In genomic region chr7:33459340-33459751, GRCh38 we compare ENCODE assay signal across 8 cellular contexts.
DNase-seq lines count a peak whose midpoint lies in the region; ATAC-seq and TF ChIP-seq lines count a peak whose summit lies in the region.

No MANE protein-coding gene starts in this region.

- H2BK5ac ChIP-seq in mesenchymal stem cell (ENCODE audit: low read depth, low read length, poor library complexity, severe bottlenecking) = no peak overlapping the region

- H2BK120ac ChIP-seq in mesenchymal stem cell (ENCODE audit: low read depth, low read length) = no peak overlapping the region

- no peak overlapping the region for H3K4me2 ChIP-seq in mesenchymal stem cell (ENCODE audit: low read length, poor library complexity, severe bottlenecking)

- H3K27me3 ChIP-seq in mesenchymal stem cell (ENCODE audit: control insufficient read depth in 1 of 2, insufficient read depth in 1 of 2, low read length in 2 of 2) (no peaks in the 10 kb centered on the region), HAP-1 (ENCODE audit: low read depth) (no peaks in the 10 kb centered on the region)

- no peak overlapping the region for H2BK15ac ChIP-seq in mesenchymal stem cell (ENCODE audit: low read depth, poor library complexity, severe bottlenecking)

- ATAC-seq in GM19351 (IDR thresholded peaks at IDR 0.05; ENCODE audit: unreplicated experiment) (peak; percentile 84), GM21619 (IDR thresholded peaks at IDR 0.05; ENCODE audit: unreplicated experiment) (no peak), HG03108 (IDR thresholded peaks at IDR 0.05; ENCODE audit: unreplicated experiment) (no peak)

- H3K36me3 ChIP-seq in mesenchymal stem cell (ENCODE audit: control insufficient read depth in 1 of 2, insufficient read depth in 2 of 2, low read depth in 1 of 2, low read length in 2 of 2) (no peaks in the 10 kb centered on the region), HAP-1 (replicated peaks) (no peaks in the 10 kb centered on the region)

- no peaks in the 10 kb centered on the region for H3K79me1 ChIP-seq in mesenchymal stem cell (replicated peaks; ENCODE audit: low read length, poor library complexity, severe bottlenecking)

- H3K27ac ChIP-seq in coronary artery (no peak overlapping the region), mesenchymal stem cell (ENCODE audit: low read length, poor library complexity, severe bottlenecking) (no peak overlapping the region)

- WGBS in mesenchymal stem cell = 53% methylated on average over 1 of the region's 1 CpG

- H3K23ac ChIP-seq in mesenchymal stem cell (ENCODE audit: low read length in 2 of 2) = no peak overlapping the region

- H2BK12ac ChIP-seq in mesenchymal stem cell (ENCODE audit: low read length in 2 of 2) = no peak overlapping the region

- H2AFZ ChIP-seq in mesenchymal stem cell (ENCODE audit: low read depth, low read length) = no peak overlapping the region

- peak; percentile 53 for DNase-seq in ACHN
- DNase-seq in NCI-H446 treated with DMSO at 0.1 percent for 48 hours (lab: John Stamatoyannopoulos, UW) = peak; percentile 38
- no peak for DNase-seq in coronary artery (ENCODE audit: low spot score)
- peak; percentile 61 for DNase-seq in mesenchymal stem cell
- DNase-seq in HAP-1 (ENCODE audit: low spot score in 2 of 2) = no peak

- no peak overlapping the region for H4K91ac ChIP-seq in mesenchymal stem cell (ENCODE audit: low read length)

- H3K18ac ChIP-seq in mesenchymal stem cell (ENCODE audit: low read depth in 1 of 2, low read length in 2 of 2) = no peak overlapping the region

- no peak overlapping the region for H3K4ac ChIP-seq in mesenchymal stem cell (ENCODE audit: low read depth in 1 of 2, low read length in 2 of 2)

- no peak overlapping the region for H2AK5ac ChIP-seq in mesenchymal stem cell (ENCODE audit: low read length, severe bottlenecking)

- H3K9me3 ChIP-seq in mesenchymal stem cell (ENCODE audit: control insufficient read depth, low read length) = no peaks in the 10 kb centered on the region
- no peaks in the 10 kb centered on the region for H3K9me3 ChIP-seq in HAP-1

- peak; percentile 17 for TF ChIP-seq CTCF in coronary artery (IDR thresholded peaks at IDR 0.05)

- H3K9ac ChIP-seq in mesenchymal stem cell (ENCODE audit: low read length) = no peak overlapping the region

- in situ Hi-C loops in ACHN (cut with HindIII; ENCODE audit: low pct_ligation_motif_present, low pct_unique_long_range_greater_than_20kb, low sequenced_read_pairs) = no loop called here
- in situ Hi-C loops in HAP-1 (cut with MboI; ENCODE audit: low sequenced_read_pairs) = no loop called here

- H3K4me3 ChIP-seq in coronary artery = no peak overlapping the region
- H3K4me3 ChIP-seq in mesenchymal stem cell (ENCODE audit: insufficient read depth in 1 of 2, low read depth in 1 of 2, low read length in 2 of 2) = no peak overlapping the region
- H3K4me3 ChIP-seq in HAP-1 = no peak overlapping the region

- H3K14ac ChIP-seq in mesenchymal stem cell (ENCODE audit: low read length in 2 of 2) = no peak overlapping the region

- H3K4me1 ChIP-seq in mesenchymal stem cell (ENCODE audit: control insufficient read depth, insufficient read depth, low read depth, low read length) (no peaks in the 10 kb centered on the region), HAP-1 (no peaks in the 10 kb centered on the region)

- H4K8ac ChIP-seq in mesenchymal stem cell (ENCODE audit: low read length) = no peak overlapping the region

Comparison
In these comparisons a context has a peak if more than half of its experiments do, and no peak if none do; other contexts are left out.
1. DNase-seq: peak in ACHN (single experiment), NCI-H446 treated with DMSO at 0.1 percent for 48 hours (single experiment) and mesenchymal stem cell (single experiment); none in coronary artery (single experiment) and HAP-1 (0 of 2).